Comparison of ENCODE assay signal across 13 cellular contexts in genomic region chr12:65106948-65107347, GRCh38. TPM values are rescaled to one million over a fixed set of nuclear protein-coding genes. Genes with fewer than 3 reads are reported as not detected.
DNase-seq lines count a peak whose midpoint lies in the region; ATAC-seq, FAIRE-seq and TF ChIP-seq lines count a peak whose summit lies in the region.
"Had no signal": no experiment of that assay in that cellular context is flagged by ENCODE, and none has a peak within 500 bp of the region (broad histone marks: within the 10 kb centered on the region; RNA-seq: fewer than 3 reads in every experiment).

No MANE protein-coding gene starts in this region.

- peak; percentile 33 for TF ChIP-seq RAD21 in GM12878 (IDR thresholded peaks at IDR 0.05; ENCODE audit: insufficient read depth, low read depth, low read length)

- POLR2A ChIA-PET in GM12878 (lab: Charles Lee): interaction anchor here (0.5 kb wide), 1 partner anchor 247 kb away, joined by 4 read pairs; no protein-coding TSS in a partner anchor

- H2AFZ ChIP-seq in GM23248 (no peak overlapping the region), GM12878 (ENCODE audit: control insufficient read depth, low read depth, low read length) (no peak overlapping the region)

- H3K36me3 ChIP-seq in GM23248 (ENCODE audit: low read depth) (no peaks in the 10 kb centered on the region), GM12878 (ENCODE audit: control insufficient read depth in 2 of 2, insufficient read depth in 2 of 2, low read length in 1 of 2) (no peaks in the 10 kb centered on the region), right lobe of liver (no peaks in the 10 kb centered on the region)

- peaks cover 14% of the 10 kb centered on the region for H3K27me3 Mint-ChIP-seq in activated T-cell treated with anti-CD3 and anti-CD28 coated beads, Interleukin-2, amount 50 U/mL, for 4 hours (ENCODE audit: low read depth)

- no peaks in the 10 kb centered on the region for H4K20me1 ChIP-seq in GM23248 (ENCODE audit: insufficient read depth)
- no peaks in the 10 kb centered on the region for H4K20me1 ChIP-seq in GM12878 (ENCODE audit: control insufficient read depth, insufficient read depth)

- H3K4me3 Mint-ChIP-seq in activated T-cell treated with anti-CD3 and anti-CD28 coated beads, Interleukin-2, amount 50 U/mL, for 4 hours: no peak overlapping the region
- H3K4me3 Mint-ChIP-seq: nephron progenitor cell had no signal

- TF ChIP-seq EP300 in GM12878 (IDR thresholded peaks at IDR 0.05; ENCODE audit: borderline replicate concordance in 1 of 2, control insufficient read depth in 1 of 2, low read depth in 2 of 2, low read length in 2 of 2): no peak

- peak; percentile 12 for DNase-seq in COR-L47 (lab: John Stamatoyannopoulos, UW)
- peak; percentile 41 for DNase-seq in GM23248
- DNase-seq in GM12878 (ENCODE audit: low read depth, low spot score): no peak
- DNase-seq in right lobe of liver: no peak
- DNase-seq in central memory CD4-positive, alpha-beta T cell: no peak
- DNase-seq in OCI-M2 (lab: John Stamatoyannopoulos, UW; ENCODE audit: unreplicated experiment): no peak
- DNase-seq in activated T-cell treated with anti-CD3 and anti-CD28 coated beads, Interleukin-2, amount 50 U/mL, for 4 hours: no peak
- DNase-seq in activated naive CD4-positive, alpha-beta T cell (lab: John Stamatoyannopoulos, UW): no peak
- DNase-seq: activated T-cell treated with anti-CD3 and anti-CD28 coated beads, Interleukin-2, amount 50 U/mL, for 48 hours; MV-4-11; nephron progenitor cell; T-helper 1 cell had no signal

- no peaks in the 10 kb centered on the region for H3K9me3 ChIP-seq in GM23248 (ENCODE audit: low read depth)
- H3K9me3 ChIP-seq in GM12878 (replicated peaks; ENCODE audit: control insufficient read depth, insufficient read depth, low read length): no peaks in the 10 kb centered on the region
- no peaks in the 10 kb centered on the region for H3K9me3 ChIP-seq in right lobe of liver

- in situ Hi-C loops in GM23248 (cut with MboI): loop anchor here (25.0 kb wide), 1 partner anchor 220 kb away; no protein-coding TSS in a partner anchor
- in situ Hi-C loops in GM12878 (cut with MboI): no loop called here

- H3K4me1 ChIP-seq in GM23248 (ENCODE audit: insufficient read depth) (no peaks in the 10 kb centered on the region), GM12878 (ENCODE audit: control insufficient read depth, insufficient read depth, low read length) (no peaks in the 10 kb centered on the region), right lobe of liver (no peaks in the 10 kb centered on the region)

- BruUV-seq in GM12878 (replicated peaks; lab: Mats Ljungman, UMichigan): no TSS peak

- H3K4me2 ChIP-seq in GM23248 (ENCODE audit: unreplicated experiment): no peak overlapping the region
- H3K4me2 ChIP-seq in GM12878 (ENCODE audit: control insufficient read depth, insufficient read depth): no peak overlapping the region

- intact Hi-C loops in GM12878 (cut with micrococcal nuclease; ENCODE audit: unreplicated experiment) (loop anchor here (2.0 to 5.0 kb wide), 2 partner anchors 216 to 305 kb away; no protein-coding TSS in a partner anchor), right lobe of liver (cut with DNase I) (no loop called here)

- H3K9ac ChIP-seq in GM23248 (no peak overlapping the region), GM12878 (ENCODE audit: control insufficient read depth, insufficient read depth, low read length) (no peak overlapping the region)

- no peaks in the 10 kb centered on the region for H3K36me3 Mint-ChIP-seq in activated T-cell treated with anti-CD3 and anti-CD28 coated beads, Interleukin-2, amount 50 U/mL, for 4 hours (ENCODE audit: insufficient read depth)

- TF ChIP-seq POLR2A in GM12878 (IDR thresholded peaks at IDR 0.05; ENCODE audit: low read depth, low read length) (no peak), right lobe of liver (IDR thresholded peaks at IDR 0.05) (no peak)

- H3K79me2 ChIP-seq in GM23248 (ENCODE audit: insufficient read depth): no peaks in the 10 kb centered on the region
- H3K79me2 ChIP-seq in GM12878 (ENCODE audit: control insufficient read depth, insufficient read depth, low read length): no peaks in the 10 kb centered on the region

- H3F3A ChIP-seq in GM23248 (ENCODE audit: insufficient read depth): no peaks in the 10 kb centered on the region

- ATAC-seq in GM12878 (no peak), right lobe of liver (no peak)
- ATAC-seq in activated T-cell treated with anti-CD3 and anti-CD28 coated beads, Interleukin-2, amount 50 U/mL, for 4 hours: no peak

- SMC1A ChIA-PET in GM12878 (lab: Charles Lee; ENCODE audit: uncharacterized antibody, unreplicated experiment): interaction anchor here (0.9 to 10.0 kb wide), 12 partner anchors 13 to 557 kb away, joined by 3 to 110 read pairs (median 5); no protein-coding TSS in a partner anchor

- H3K9me3 Mint-ChIP-seq in activated T-cell treated with anti-CD3 and anti-CD28 coated beads, Interleukin-2, amount 50 U/mL, for 4 hours: no peaks in the 10 kb centered on the region
- H3K9me3 Mint-ChIP-seq: nephron progenitor cell had no signal

- no peak for FAIRE-seq in GM12878 (lab: Jason Lieb, UNC)
- FAIRE-seq: frontal cortex had no signal

- H3K4me3 ChIP-seq in GM23248: no peak overlapping the region
- H3K4me3 ChIP-seq in GM12878: no peak overlapping the region
- H3K4me3 ChIP-seq in right lobe of liver: no peak overlapping the region

- no peak overlapping the region for H3K27ac ChIP-seq in GM23248
- no peak overlapping the region for H3K27ac ChIP-seq in GM12878 (ENCODE audit: control insufficient read depth, insufficient read depth)
- H3K27ac ChIP-seq in right lobe of liver: no peak overlapping the region

- CTCF ChIA-PET in GM12878 (lab: Yijun Ruan, JAX): interaction anchor here (0.7 to 8.1 kb wide), 21 partner anchors 16 to 1604 kb away, joined by 3 to 91 read pairs (median 4); no protein-coding TSS in a partner anchor

- RAD21 ChIA-PET in GM12878 (lab: Charles Lee; ENCODE audit: unreplicated experiment): interaction anchor here (0.7 to 4.0 kb wide), 8 partner anchors 16 to 314 kb away, joined by 3 to 32 read pairs (median 5); no protein-coding TSS in a partner anchor

- TF ChIP-seq CTCF in GM12878 (IDR thresholded peaks at IDR 0.05 in 2 of 3, conservative IDR thresholded peaks at IDR 0.05 in 1 of 3; ENCODE audit: control insufficient read depth in 2 of 3, extremely low read depth in 1 of 3, insufficient read depth in 1 of 3, low read depth in 3 of 3, low read length in 3 of 3): peak; percentile 33 to 50 (median 39); a peak in 4 of 6 replicates
- peak; percentile 16 to 38 (median 35) for TF ChIP-seq CTCF in right lobe of liver (IDR thresholded peaks at IDR 0.05)

- H3K27me3 ChIP-seq in GM23248 (replicated peaks; ENCODE audit: insufficient read depth): peaks cover 6% of the 10 kb centered on the region; the same call in 1 of the 2 replicates
- no peaks in the 10 kb centered on the region; a peak in 1 of 4 replicates for H3K27me3 ChIP-seq in GM12878 (replicated peaks in 1 of 2; ENCODE audit: control insufficient read depth in 2 of 2, insufficient read depth in 2 of 2, low read length in 1 of 2)
- no peaks in the 10 kb centered on the region for H3K27me3 ChIP-seq in right lobe of liver

- no peaks in the 10 kb centered on the region for H3K4me1 Mint-ChIP-seq in activated T-cell treated with anti-CD3 and anti-CD28 coated beads, Interleukin-2, amount 50 U/mL, for 4 hours (ENCODE audit: low read depth)
- H3K4me1 Mint-ChIP-seq: nephron progenitor cell had no signal

- H3K9me2 ChIP-seq in GM23248 (ENCODE audit: insufficient read depth): no peaks in the 10 kb centered on the region

TF ChIP-seq in GM12878, 131 proteins besides CTCF, POLR2A, EP300 and RAD21:
- TF ChIP-seq SMC3 (IDR thresholded peaks at IDR 0.05; ENCODE audit: borderline replicate concordance, low read length) (peak; percentile 49; the same call in 1 of the 2 replicates), PKNOX1 (IDR thresholded peaks at IDR 0.05) (no peak)

RNA-seq across cellular contexts. Expression of gene WIF1, which starts 14.2 kb away (rescaled TPM):
- not detected in 2 replicates for total RNA-seq in GM23248 (2014; rRNA removed; shearing (Covaris generic))
- not detected in 2 replicates for polyA plus RNA-seq in GM23248 (2016; fragmentation: Nextera tagmentation; extraction: Ambion mirVana)
- total RNA-seq in GM12878 (2013; cell fraction: nucleolus; rRNA removed): not detected in 2 replicates
- total RNA-seq in GM12878 (2014; rRNA removed): not detected in 2 replicates
- not detected in 2 replicates for total RNA-seq in GM12878 (2014; rRNA removed; fragmentation: Illumina TruSeq; extraction: Trizol)
- total RNA-seq in GM12878 (2021): not detected in 2 replicates
- 0.10 TPM for polyA plus RNA-seq in GM12878 (2011; ENCODE audit: low read depth)
- not detected in 2 replicates for polyA plus RNA-seq in GM12878 (2011; rRNA removed)
- polyA plus RNA-seq in GM12878 (2011; cell fraction: cytosol; rRNA removed): 0.03 TPM in 2 replicates
- not detected in 2 replicates for polyA plus RNA-seq in GM12878 (2011; cell fraction: nucleus; rRNA removed)
- polyA plus RNA-seq in GM12878 (2012): 0.10 and 0.11 TPM in 2 replicates
- polyA plus RNA-seq in GM12878 (2014; fragmentation: Illumina TruSeq; extraction: Trizol): 0.04 TPM in 1 of 2 replicates, not detected in the other
- under 1 TPM in 1 of 2 experiments, not detected in 1; 0.05 TPM for polyA plus RNA-seq in GM12878 (2014; fragmentation: Nextera tagmentation; extraction: Ambion mirVana)
- polyA plus RNA-seq in GM12878 (2014; rRNA removed): 0.05 TPM in 1 of 2 replicates, not detected in the other
- not detected for polyA plus RNA-seq in GM12878 (2016; fragmentation: Nextera tagmentation; extraction: Ambion mirVana)
- not detected in 2 replicates for polyA minus RNA-seq in GM12878 (2011; rRNA and poly(A)+ RNA removed)
- polyA minus RNA-seq in GM12878 (2011; cell fraction: cytosol; rRNA and poly(A)+ RNA removed): not detected in 2 replicates
- polyA minus RNA-seq in GM12878 (2011; cell fraction: nucleus; rRNA and poly(A)+ RNA removed): not detected in 2 replicates
- not detected for total RNA-seq in right lobe of liver
- total RNA-seq in activated T-cell treated with anti-CD3 and anti-CD28 coated beads, Interleukin-2, amount 50 U/mL, for 4 hours: under 1 TPM in 1 of 3 donors, not detected in 2; 0.08 TPM

Comparison
In these comparisons a context has a peak if more than half of its experiments do, and no peak if none do; other contexts are left out.
1. DNase-seq: peak in COR-L47 (single experiment) and GM23248 (single experiment); none in GM12878 (single experiment), right lobe of liver (0 of 3), central memory CD4-positive, alpha-beta T cell (single experiment), OCI-M2 (single experiment), activated T-cell treated with anti-CD3 and anti-CD28 coated beads, Interleukin-2, amount 50 U/mL, for 4 hours (single experiment) and activated naive CD4-positive, alpha-beta T cell (0 of 4).